In the genomic region with DNA sequence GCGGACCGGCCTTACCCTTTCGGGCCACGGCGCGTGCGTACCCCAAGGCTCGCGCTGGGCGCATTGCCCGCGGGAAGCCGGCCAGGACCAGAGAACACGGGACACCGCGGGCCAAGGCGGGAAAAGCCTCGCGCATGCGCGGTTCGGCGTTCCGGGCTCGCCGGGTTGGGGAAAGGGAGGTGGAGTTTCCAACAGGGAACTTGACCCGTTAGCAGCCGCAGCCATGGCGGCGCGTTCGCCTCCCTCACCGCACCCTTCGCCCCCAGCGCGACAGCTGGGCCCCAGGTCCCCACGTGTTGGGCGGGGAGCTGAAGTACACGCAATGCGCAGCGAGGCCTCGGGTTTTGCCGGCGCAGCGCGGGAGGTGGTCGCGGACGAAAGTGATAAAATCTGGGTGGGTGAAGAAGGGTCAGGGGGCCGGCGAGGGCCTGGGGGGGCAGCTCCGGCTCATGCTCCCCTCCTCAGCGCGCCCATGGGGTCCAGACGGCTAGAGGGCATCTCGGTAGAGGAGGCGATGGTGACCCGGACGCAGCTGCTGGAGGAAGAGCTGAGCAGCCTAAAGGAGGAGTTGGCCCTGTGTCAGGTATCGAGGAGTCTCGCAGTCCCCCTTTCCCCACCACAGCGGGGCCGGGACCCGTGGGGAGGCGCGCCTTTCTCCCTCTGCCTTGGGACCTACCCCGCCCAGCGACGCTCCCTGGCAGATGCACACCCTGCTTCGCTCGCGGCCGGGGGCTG, we compare ENCODE assay signal across 1 cellular context.
TF ChIP-seq lines count a peak whose summit lies in the region.

A gene with protein sequence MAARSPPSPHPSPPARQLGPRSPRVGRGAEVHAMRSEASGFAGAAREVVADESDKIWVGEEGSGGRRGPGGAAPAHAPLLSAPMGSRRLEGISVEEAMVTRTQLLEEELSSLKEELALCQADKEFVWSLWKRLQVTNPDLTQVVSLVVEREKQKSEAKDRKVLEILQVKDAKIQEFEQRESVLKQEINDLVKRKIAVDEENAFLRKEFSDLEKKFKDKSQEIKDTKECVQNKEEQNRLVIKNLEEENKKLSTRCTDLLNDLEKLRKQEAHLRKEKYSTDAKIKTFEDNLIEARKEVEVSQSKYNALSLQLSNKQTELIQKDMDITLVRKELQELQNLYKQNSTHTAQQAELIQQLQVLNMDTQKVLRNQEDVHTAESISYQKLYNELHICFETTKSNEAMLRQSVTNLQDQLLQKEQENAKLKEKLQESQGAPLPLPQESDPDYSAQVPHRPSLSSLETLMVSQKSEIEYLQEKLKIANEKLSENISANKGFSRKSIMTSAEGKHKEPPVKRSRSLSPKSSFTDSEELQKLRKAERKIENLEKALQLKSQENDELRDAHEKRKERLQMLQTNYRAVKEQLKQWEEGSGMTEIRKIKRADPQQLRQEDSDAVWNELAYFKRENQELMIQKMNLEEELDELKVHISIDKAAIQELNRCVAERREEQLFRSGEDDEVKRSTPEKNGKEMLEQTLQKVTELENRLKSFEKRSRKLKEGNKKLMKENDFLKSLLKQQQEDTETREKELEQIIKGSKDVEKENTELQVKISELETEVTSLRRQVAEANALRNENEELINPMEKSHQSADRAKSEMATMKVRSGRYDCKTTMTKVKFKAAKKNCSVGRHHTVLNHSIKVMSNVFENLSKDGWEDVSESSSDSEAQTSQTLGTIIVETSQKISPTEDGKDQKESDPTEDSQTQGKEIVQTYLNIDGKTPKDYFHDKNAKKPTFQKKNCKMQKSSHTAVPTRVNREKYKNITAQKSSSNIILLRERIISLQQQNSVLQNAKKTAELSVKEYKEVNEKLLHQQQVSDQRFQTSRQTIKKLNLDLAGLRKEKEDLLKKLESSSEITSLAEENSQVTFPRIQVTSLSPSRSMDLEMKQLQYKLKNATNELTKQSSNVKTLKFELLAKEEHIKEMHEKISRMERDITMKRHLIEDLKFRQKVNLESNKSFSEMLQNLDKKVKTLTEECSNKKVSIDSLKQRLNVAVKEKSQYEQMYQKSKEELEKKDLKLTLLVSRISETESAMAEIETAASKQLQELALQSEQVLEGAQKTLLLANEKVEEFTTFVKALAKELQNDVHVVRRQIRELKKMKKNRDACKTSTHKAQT (N-terminal part only) (plus strand): TSS at position 198 of the 735 bp plus-strand sequence. CDS start 26 bp downstream, at position 224.

TF ChIP-seq in WTC11, 78 proteins besides CTCF, POLR2A, EP300 and RAD21 (continued from another document):
- TF ChIP-seq, protein P1, sequence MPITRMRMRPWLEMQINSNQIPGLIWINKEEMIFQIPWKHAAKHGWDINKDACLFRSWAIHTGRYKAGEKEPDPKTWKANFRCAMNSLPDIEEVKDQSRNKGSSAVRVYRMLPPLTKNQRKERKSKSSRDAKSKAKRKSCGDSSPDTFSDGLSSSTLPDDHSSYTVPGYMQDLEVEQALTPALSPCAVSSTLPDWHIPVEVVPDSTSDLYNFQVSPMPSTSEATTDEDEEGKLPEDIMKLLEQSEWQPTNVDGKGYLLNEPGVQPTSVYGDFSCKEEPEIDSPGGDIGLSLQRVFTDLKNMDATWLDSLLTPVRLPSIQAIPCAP (CRISPR knock-in tag; IDR thresholded peaks at IDR 0.05): peak; percentile 95
- TF ChIP-seq, protein P2, sequence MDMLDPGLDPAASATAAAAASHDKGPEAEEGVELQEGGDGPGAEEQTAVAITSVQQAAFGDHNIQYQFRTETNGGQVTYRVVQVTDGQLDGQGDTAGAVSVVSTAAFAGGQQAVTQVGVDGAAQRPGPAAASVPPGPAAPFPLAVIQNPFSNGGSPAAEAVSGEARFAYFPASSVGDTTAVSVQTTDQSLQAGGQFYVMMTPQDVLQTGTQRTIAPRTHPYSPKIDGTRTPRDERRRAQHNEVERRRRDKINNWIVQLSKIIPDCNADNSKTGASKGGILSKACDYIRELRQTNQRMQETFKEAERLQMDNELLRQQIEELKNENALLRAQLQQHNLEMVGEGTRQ (CRISPR knock-in tag; IDR thresholded peaks at IDR 0.05): peak; percentile 53; the same call in 1 of the 2 replicates
- TF ChIP-seq ZNF121 (CRISPR knock-in tag; IDR thresholded peaks at IDR 0.05) (peak; percentile 87), ELF4 (CRISPR knock-in tag; IDR thresholded peaks at IDR 0.05; ENCODE audit: low read depth) (no peak), NFE2L1 (CRISPR knock-in tag; IDR thresholded peaks at IDR 0.05) (peak; percentile 94; the same call in 1 of the 2 replicates), ZNF138 (CRISPR knock-in tag; conservative IDR thresholded peaks at IDR 0.05) (no peak; the same call in none of the 2 replicates), ETV6 (CRISPR knock-in tag; IDR thresholded peaks at IDR 0.05) (peak; percentile 98), SMAD4 (CRISPR knock-in tag; IDR thresholded peaks at IDR 0.05) (no peak), ZNF396 (CRISPR knock-in tag; IDR thresholded peaks at IDR 0.05; ENCODE audit: borderline replicate concordance) (no peak), TEAD4 (CRISPR knock-in tag; IDR thresholded peaks at IDR 0.05) (no peak; the same call in 1 of the 2 replicates), GTF2I (CRISPR knock-in tag; conservative IDR thresholded peaks at IDR 0.05) (no peak), CREM (CRISPR knock-in tag; IDR thresholded peaks at IDR 0.05) (peak; percentile 77; the same call in 1 of the 2 replicates), ZNF423 (CRISPR knock-in tag; IDR thresholded peaks at IDR 0.05) (no peak), FOXK1 (CRISPR knock-in tag; IDR thresholded peaks at IDR 0.05) (peak; percentile 83), JUN (CRISPR knock-in tag; IDR thresholded peaks at IDR 0.05) (peak; percentile 66; the same call in 1 of the 2 replicates), KAT7 (CRISPR knock-in tag; IDR thresholded peaks at IDR 0.05; ENCODE audit: borderline replicate concordance) (peak; percentile 99), ZNF317 (CRISPR knock-in tag; IDR thresholded peaks at IDR 0.05; ENCODE audit: borderline replicate concordance, low read depth) (peak; percentile 39)
- TF ChIP-seq, protein P3, sequence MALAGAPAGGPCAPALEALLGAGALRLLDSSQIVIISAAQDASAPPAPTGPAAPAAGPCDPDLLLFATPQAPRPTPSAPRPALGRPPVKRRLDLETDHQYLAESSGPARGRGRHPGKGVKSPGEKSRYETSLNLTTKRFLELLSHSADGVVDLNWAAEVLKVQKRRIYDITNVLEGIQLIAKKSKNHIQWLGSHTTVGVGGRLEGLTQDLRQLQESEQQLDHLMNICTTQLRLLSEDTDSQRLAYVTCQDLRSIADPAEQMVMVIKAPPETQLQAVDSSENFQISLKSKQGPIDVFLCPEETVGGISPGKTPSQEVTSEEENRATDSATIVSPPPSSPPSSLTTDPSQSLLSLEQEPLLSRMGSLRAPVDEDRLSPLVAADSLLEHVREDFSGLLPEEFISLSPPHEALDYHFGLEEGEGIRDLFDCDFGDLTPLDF (CRISPR knock-in tag; IDR thresholded peaks at IDR 0.05): peak; percentile 95
- TF ChIP-seq, protein P4, sequence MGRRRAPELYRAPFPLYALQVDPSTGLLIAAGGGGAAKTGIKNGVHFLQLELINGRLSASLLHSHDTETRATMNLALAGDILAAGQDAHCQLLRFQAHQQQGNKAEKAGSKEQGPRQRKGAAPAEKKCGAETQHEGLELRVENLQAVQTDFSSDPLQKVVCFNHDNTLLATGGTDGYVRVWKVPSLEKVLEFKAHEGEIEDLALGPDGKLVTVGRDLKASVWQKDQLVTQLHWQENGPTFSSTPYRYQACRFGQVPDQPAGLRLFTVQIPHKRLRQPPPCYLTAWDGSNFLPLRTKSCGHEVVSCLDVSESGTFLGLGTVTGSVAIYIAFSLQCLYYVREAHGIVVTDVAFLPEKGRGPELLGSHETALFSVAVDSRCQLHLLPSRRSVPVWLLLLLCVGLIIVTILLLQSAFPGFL (CRISPR knock-in tag; IDR thresholded peaks at IDR 0.05; ENCODE audit: borderline replicate concordance): peak; percentile 79
- TF ChIP-seq, protein P5, sequence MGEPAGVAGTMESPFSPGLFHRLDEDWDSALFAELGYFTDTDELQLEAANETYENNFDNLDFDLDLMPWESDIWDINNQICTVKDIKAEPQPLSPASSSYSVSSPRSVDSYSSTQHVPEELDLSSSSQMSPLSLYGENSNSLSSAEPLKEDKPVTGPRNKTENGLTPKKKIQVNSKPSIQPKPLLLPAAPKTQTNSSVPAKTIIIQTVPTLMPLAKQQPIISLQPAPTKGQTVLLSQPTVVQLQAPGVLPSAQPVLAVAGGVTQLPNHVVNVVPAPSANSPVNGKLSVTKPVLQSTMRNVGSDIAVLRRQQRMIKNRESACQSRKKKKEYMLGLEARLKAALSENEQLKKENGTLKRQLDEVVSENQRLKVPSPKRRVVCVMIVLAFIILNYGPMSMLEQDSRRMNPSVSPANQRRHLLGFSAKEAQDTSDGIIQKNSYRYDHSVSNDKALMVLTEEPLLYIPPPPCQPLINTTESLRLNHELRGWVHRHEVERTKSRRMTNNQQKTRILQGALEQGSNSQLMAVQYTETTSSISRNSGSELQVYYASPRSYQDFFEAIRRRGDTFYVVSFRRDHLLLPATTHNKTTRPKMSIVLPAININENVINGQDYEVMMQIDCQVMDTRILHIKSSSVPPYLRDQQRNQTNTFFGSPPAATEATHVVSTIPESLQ (CRISPR knock-in tag; IDR thresholded peaks at IDR 0.05): no peak; the same call in 1 of the 2 replicates
